In the genomic region with DNA sequence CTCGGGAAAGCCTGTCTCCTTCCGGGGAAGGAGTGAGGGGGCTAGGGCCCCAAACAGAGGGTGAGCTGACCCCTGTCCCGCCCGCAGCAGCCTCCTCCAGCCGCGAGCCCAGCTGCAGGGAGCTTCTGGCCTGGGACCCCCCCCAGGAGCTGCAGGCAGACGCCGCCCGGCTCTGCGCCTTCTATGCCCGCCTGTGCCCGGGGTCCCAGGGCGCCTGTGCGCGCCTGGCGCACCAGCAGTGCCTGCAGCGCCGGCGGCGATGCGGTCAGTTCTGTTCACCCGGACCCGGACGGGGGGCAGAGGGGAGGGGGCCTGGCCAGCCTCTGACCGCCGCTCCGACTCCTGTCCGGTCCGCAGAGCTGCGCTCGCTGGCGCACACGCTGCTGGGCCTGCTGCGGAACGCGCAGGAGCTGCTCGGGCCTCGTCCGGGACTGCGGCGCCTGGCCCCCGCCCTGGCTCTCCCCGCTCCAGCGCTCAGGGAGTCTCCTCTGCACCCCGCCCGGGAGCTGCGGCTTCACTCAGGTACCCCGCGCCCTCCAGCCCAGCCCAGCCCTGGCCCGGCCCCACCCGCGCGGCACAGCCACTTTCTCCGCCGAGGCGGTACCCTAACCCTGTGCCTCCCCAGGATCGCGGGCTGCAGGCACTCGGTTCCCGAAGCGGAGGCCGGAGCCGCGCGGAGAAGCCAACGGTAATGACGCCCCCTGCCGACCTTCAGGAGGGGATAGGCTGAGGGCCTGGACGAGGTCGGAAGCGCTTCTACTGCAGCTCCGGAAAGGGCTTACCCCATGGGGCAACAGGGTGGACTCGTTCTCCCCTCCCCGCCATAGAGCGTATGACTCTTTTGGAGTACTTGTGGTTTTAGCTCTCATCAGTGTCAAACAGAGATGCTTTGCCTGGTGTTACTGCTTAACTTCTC, we compare ENCODE assay signal across 1 cellular context.
TF ChIP-seq lines count a peak whose summit lies in the region.

No MANE protein-coding gene starts in this region.

TF ChIP-seq in HepG2, 621 proteins besides CTCF, POLR2A, EP300 and RAD21 (continued from another document and continues in another):
- no peak for TF ChIP-seq ZBTB40 (IDR thresholded peaks at IDR 0.05)
- TF ChIP-seq ZBTB40 (CRISPR knock-in tag; IDR thresholded peaks at IDR 0.05), result no peak
- no peak for TF ChIP-seq TGIF2 (CRISPR knock-in tag; IDR thresholded peaks at IDR 0.05)
- TF ChIP-seq SMYD3 (CRISPR knock-in tag; IDR thresholded peaks at IDR 0.05), result no peak
- no peak for TF ChIP-seq ZBTB7A (CRISPR knock-in tag; IDR thresholded peaks at IDR 0.05)
- no peak for TF ChIP-seq ZNF501 (CRISPR knock-in tag; IDR thresholded peaks at IDR 0.05)
- TF ChIP-seq AHR (CRISPR knock-in tag; IDR thresholded peaks at IDR 0.05), result no peak
- no peak for TF ChIP-seq STAT6 (CRISPR knock-in tag; IDR thresholded peaks at IDR 0.05; ENCODE audit: borderline replicate concordance)
- TF ChIP-seq SP1 (IDR thresholded peaks at IDR 0.05), result no peak
- TF ChIP-seq SP1 (CRISPR knock-in tag; IDR thresholded peaks at IDR 0.05), result no peak
- TF ChIP-seq, protein P1, sequence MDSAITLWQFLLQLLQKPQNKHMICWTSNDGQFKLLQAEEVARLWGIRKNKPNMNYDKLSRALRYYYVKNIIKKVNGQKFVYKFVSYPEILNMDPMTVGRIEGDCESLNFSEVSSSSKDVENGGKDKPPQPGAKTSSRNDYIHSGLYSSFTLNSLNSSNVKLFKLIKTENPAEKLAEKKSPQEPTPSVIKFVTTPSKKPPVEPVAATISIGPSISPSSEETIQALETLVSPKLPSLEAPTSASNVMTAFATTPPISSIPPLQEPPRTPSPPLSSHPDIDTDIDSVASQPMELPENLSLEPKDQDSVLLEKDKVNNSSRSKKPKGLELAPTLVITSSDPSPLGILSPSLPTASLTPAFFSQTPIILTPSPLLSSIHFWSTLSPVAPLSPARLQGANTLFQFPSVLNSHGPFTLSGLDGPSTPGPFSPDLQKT (CRISPR knock-in tag; IDR thresholded peaks at IDR 0.05; ENCODE audit: borderline replicate concordance), result no peak
- no peak for TF ChIP-seq POLR2G (IDR thresholded peaks at IDR 0.05; ENCODE audit: low read depth, low read length)
- TF ChIP-seq NR1H2 (CRISPR knock-in tag; IDR thresholded peaks at IDR 0.05; ENCODE audit: borderline replicate concordance, low read depth), result no peak
- no peak for TF ChIP-seq ZSCAN29 (CRISPR knock-in tag; conservative IDR thresholded peaks at IDR 0.05)
- TF ChIP-seq GABPB1 (CRISPR knock-in tag; IDR thresholded peaks at IDR 0.05), result peak; percentile 57
- TF ChIP-seq TBP (CRISPR knock-in tag; IDR thresholded peaks at IDR 0.05), result no peak
- no peak for TF ChIP-seq KLF12 (CRISPR knock-in tag; IDR thresholded peaks at IDR 0.05; ENCODE audit: borderline replicate concordance)
- TF ChIP-seq ZNF337 (CRISPR knock-in tag; IDR thresholded peaks at IDR 0.05; ENCODE audit: borderline replicate concordance, low read depth), result no peak
- TF ChIP-seq ZNF629 (CRISPR knock-in tag; conservative IDR thresholded peaks at IDR 0.05), result no peak
- no peak for TF ChIP-seq ZNF333 (CRISPR knock-in tag; IDR thresholded peaks at IDR 0.05; ENCODE audit: borderline replicate concordance)
- no peak for TF ChIP-seq NBN (conservative IDR thresholded peaks at IDR 0.05)
- peak; percentile 85; the same call in 1 of the 2 replicates for TF ChIP-seq MTF2 (CRISPR knock-in tag; IDR thresholded peaks at IDR 0.05; ENCODE audit: borderline replicate concordance)
- TF ChIP-seq CCAR2 (optimal IDR thresholded peaks at IDR 0.05; ENCODE audit: low read depth, low read length), result no peak
- no peak for TF ChIP-seq ZNF652 (CRISPR knock-in tag; IDR thresholded peaks at IDR 0.05; ENCODE audit: borderline replicate concordance, low read depth)
- TF ChIP-seq ZNF232 (CRISPR knock-in tag; IDR thresholded peaks at IDR 0.05; ENCODE audit: borderline replicate concordance), result no peak
- no peak for TF ChIP-seq ZNF260 (CRISPR knock-in tag; IDR thresholded peaks at IDR 0.05; ENCODE audit: borderline replicate concordance, low read depth)
- 0 out of 2 replicates have a peak, but pooled peaks have one; percentile 51 for TF ChIP-seq ZNF761 (CRISPR knock-in tag; conservative IDR thresholded peaks at IDR 0.05)
- TF ChIP-seq, protein P2, sequence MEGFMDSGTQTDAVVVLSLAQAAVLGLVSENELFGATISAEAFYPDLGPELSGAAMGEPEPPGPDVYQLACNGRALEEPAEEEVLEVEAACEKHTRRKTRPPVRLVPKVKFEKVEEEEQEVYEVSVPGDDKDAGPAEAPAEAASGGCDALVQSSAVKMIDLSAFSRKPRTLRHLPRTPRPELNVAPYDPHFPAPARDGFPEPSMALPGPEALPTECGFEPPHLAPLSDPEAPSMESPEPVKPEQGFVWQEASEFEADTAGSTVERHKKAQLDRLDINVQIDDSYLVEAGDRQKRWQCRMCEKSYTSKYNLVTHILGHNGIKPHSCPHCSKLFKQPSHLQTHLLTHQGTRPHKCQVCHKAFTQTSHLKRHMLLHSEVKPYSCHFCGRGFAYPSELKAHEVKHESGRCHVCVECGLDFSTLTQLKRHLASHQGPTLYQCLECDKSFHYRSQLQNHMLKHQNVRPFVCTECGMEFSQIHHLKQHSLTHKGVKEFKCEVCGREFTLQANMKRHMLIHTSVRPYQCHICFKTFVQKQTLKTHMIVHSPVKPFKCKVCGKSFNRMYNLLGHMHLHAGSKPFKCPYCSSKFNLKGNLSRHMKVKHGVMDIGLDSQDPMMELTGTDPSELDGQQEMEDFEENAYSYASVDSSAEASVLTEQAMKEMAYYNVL (CRISPR knock-in tag; IDR thresholded peaks at IDR 0.05; ENCODE audit: borderline replicate concordance), result no peak
- TF ChIP-seq ZNF274 (CRISPR knock-in tag; IDR thresholded peaks at IDR 0.05), result no peak
- no peak for TF ChIP-seq HIVEP1 (CRISPR knock-in tag; IDR thresholded peaks at IDR 0.05)
- TF ChIP-seq MTA3 (CRISPR knock-in tag; IDR thresholded peaks at IDR 0.05), result no peak
- no peak for TF ChIP-seq ZNF850 (CRISPR knock-in tag; conservative IDR thresholded peaks at IDR 0.05)
- TF ChIP-seq, protein P3, sequence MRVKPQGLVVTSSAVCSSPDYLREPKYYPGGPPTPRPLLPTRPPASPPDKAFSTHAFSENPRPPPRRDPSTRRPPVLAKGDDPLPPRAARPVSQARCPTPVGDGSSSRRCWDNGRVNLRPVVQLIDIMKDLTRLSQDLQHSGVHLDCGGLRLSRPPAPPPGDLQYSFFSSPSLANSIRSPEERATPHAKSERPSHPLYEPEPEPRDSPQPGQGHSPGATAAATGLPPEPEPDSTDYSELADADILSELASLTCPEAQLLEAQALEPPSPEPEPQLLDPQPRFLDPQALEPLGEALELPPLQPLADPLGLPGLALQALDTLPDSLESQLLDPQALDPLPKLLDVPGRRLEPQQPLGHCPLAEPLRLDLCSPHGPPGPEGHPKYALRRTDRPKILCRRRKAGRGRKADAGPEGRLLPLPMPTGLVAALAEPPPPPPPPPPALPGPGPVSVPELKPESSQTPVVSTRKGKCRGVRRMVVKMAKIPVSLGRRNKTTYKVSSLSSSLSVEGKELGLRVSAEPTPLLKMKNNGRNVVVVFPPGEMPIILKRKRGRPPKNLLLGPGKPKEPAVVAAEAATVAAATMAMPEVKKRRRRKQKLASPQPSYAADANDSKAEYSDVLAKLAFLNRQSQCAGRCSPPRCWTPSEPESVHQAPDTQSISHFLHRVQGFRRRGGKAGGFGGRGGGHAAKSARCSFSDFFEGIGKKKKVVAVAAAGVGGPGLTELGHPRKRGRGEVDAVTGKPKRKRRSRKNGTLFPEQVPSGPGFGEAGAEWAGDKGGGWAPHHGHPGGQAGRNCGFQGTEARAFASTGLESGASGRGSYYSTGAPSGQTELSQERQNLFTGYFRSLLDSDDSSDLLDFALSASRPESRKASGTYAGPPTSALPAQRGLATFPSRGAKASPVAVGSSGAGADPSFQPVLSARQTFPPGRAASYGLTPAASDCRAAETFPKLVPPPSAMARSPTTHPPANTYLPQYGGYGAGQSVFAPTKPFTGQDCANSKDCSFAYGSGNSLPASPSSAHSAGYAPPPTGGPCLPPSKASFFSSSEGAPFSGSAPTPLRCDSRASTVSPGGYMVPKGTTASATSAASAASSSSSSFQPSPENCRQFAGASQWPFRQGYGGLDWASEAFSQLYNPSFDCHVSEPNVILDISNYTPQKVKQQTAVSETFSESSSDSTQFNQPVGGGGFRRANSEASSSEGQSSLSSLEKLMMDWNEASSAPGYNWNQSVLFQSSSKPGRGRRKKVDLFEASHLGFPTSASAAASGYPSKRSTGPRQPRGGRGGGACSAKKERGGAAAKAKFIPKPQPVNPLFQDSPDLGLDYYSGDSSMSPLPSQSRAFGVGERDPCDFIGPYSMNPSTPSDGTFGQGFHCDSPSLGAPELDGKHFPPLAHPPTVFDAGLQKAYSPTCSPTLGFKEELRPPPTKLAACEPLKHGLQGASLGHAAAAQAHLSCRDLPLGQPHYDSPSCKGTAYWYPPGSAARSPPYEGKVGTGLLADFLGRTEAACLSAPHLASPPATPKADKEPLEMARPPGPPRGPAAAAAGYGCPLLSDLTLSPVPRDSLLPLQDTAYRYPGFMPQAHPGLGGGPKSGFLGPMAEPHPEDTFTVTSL (CRISPR knock-in tag; IDR thresholded peaks at IDR 0.05; ENCODE audit: borderline replicate concordance), result no peak
- TF ChIP-seq CBX5 (CRISPR knock-in tag; IDR thresholded peaks at IDR 0.05; ENCODE audit: borderline replicate concordance), result peak; percentile 31; the same call in 1 of the 2 replicates
- TF ChIP-seq MEIS1 (CRISPR knock-in tag; IDR thresholded peaks at IDR 0.05; ENCODE audit: borderline replicate concordance), result no peak
